11 cellular contexts compared by ENCODE assay signal in the genomic region with DNA sequence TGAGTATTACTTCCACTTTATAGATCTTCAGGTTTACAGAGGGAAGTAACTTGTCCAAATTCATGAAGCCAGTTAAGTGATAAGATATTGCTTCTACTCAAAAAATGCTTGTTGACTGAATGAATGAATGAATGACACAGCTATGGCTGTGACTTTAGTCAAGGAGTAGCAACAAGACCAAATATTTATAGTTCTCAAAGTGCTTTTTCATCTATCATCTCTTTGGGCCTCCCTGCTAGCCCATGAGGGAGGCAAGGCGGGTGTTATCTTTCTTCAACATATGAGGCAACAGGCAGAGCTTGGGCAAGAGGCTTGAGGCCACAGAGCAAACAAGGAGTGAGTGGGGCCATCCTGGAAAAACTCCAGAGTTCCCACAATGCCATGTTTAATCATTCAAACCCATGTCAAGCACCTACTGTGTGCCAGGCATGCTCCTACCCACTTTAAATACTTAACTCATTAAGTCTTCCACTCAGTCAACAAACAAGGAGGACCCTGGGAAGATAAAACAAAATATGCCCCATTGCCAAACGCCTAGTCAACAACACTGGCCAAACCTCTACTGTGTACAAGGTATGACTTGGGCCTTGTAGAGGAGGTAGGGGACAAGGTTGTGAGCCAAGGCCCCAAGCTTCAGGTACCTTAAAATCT. TPM values are rescaled to one million over a fixed set of nuclear protein-coding genes. Genes with fewer than 3 reads are reported as not detected.
A peak's percentile ranks its signal among the peaks of the same experiment; 100 is the strongest.
DNase-seq lines count a peak whose midpoint lies in the region; ATAC-seq and TF ChIP-seq lines count a peak whose summit lies in the region.
"Had no signal": no experiment of that assay in that cellular context is flagged by ENCODE, and none has a peak within 500 bp of the region (broad histone marks: within the 10 kb centered on the region; RNA-seq: fewer than 3 reads in every experiment).

No MANE protein-coding gene starts in this region.

- peaks cover 58% of the 10 kb centered on the region for H3K4me1 Mint-ChIP-seq in activated naive CD4-positive, alpha-beta T cell treated with anti-CD3 and anti-CD28 coated beads, Interleukin-2, amount 10 ng/mL, durations not matched to agents 7 days and 5 days
- peaks cover 69% of the 10 kb centered on the region for H3K4me1 Mint-ChIP-seq in activated CD4-positive, alpha-beta memory T cell treated with anti-CD3 and anti-CD28 coated beads, Interleukin-2, amount 10 ng/mL, durations not matched to agents 7 days and 5 days

- POLR2A ChIA-PET in activated CD4-positive, alpha-beta memory T cell treated with anti-CD3 and anti-CD28 coated beads, Interleukin-2, amount 10 ng/mL, durations not matched to agents 7 days and 5 days (lab: Charles Lee): interaction anchor here (0.8 to 3.7 kb wide), 5 partner anchors 12 to 45 kb away, joined by 3 to 17 read pairs (median 5); a partner anchor contains a TSS

- no peak for TF ChIP-seq CTCF in tibial nerve (IDR thresholded peaks at IDR 0.05)

- no peak for ATAC-seq in HG02571 (IDR thresholded peaks at IDR 0.05; ENCODE audit: unreplicated experiment)

- no peak for DNase-seq in activated naive CD4-positive, alpha-beta T cell treated with anti-CD3 and anti-CD28 coated beads, Interleukin-2, amount 10 ng/mL, durations not matched to agents 7 days and 5 days
- no peak for DNase-seq in activated naive CD4-positive, alpha-beta T cell treated with Interleukin-2 at 50 U/mL for 16 hours
- DNase-seq in activated CD4-positive, alpha-beta memory T cell treated with anti-CD3 and anti-CD28 coated beads, Interleukin-2, amount 10 ng/mL, durations not matched to agents 7 days and 5 days: no peak
- DNase-seq in tibial nerve (ENCODE audit: low spot score in 2 of 2) (no peak), NCI-H2196 (lab: John Stamatoyannopoulos, UW; ENCODE audit: unreplicated experiment) (no peak), DMS53 (lab: John Stamatoyannopoulos, UW) (no peak)
- DNase-seq: anterior cingulate cortex, GOT3, NCI-H2171 treated with DMSO at 0.1 percent for 48 hours had no signal

- peaks cover 4 to 85% (median 64%) of the 10 kb centered on the region in 4 donors for H3K4me1 ChIP-seq in tibial nerve

- H3K9me3 Mint-ChIP-seq in activated naive CD4-positive, alpha-beta T cell treated with anti-CD3 and anti-CD28 coated beads, Interleukin-2, amount 10 ng/mL, durations not matched to agents 7 days and 5 days: no peaks in the 10 kb centered on the region
- H3K9me3 Mint-ChIP-seq in activated CD4-positive, alpha-beta memory T cell treated with anti-CD3 and anti-CD28 coated beads, Interleukin-2, amount 10 ng/mL, durations not matched to agents 7 days and 5 days: no peaks in the 10 kb centered on the region

- peak overlapping the region; percentile 76 for H3K27ac ChIP-seq in layer of hippocampus (ENCODE audit: low read depth, low read length)
- peak overlapping the region; percentile 22 to 100 (median 66) for H3K27ac ChIP-seq in tibial nerve

- no peak overlapping the region for H3K4me3 Mint-ChIP-seq in activated naive CD4-positive, alpha-beta T cell treated with anti-CD3 and anti-CD28 coated beads, Interleukin-2, amount 10 ng/mL, durations not matched to agents 7 days and 5 days
- H3K4me3 Mint-ChIP-seq in activated CD4-positive, alpha-beta memory T cell treated with anti-CD3 and anti-CD28 coated beads, Interleukin-2, amount 10 ng/mL, durations not matched to agents 7 days and 5 days: no peak overlapping the region

- WGBS in tibial nerve, 2 donors: 88 to 96% methylated on average over 2 of the region's 2 CpGs

- CTCF ChIA-PET in activated naive CD4-positive, alpha-beta T cell treated with anti-CD3 and anti-CD28 coated beads, Interleukin-2, amount 10 ng/mL, durations not matched to agents 7 days and 5 days (lab: Charles Lee): interaction anchor here (1.0 to 1.5 kb wide), 2 partner anchors 11 to 17 kb away, joined by 3 to 4 read pairs; no protein-coding TSS in a partner anchor
- CTCF ChIA-PET in activated CD4-positive, alpha-beta memory T cell treated with anti-CD3 and anti-CD28 coated beads, Interleukin-2, amount 10 ng/mL, durations not matched to agents 7 days and 5 days (lab: Charles Lee): interaction anchor here (0.6 to 3.9 kb wide), 7 partner anchors 9 to 144 kb away, joined by 3 to 17 read pairs (median 4); no protein-coding TSS in a partner anchor

- H3K27me3 Mint-ChIP-seq in activated naive CD4-positive, alpha-beta T cell treated with anti-CD3 and anti-CD28 coated beads, Interleukin-2, amount 10 ng/mL, durations not matched to agents 7 days and 5 days: no peaks in the 10 kb centered on the region
- no peaks in the 10 kb centered on the region for H3K27me3 Mint-ChIP-seq in activated CD4-positive, alpha-beta memory T cell treated with anti-CD3 and anti-CD28 coated beads, Interleukin-2, amount 10 ng/mL, durations not matched to agents 7 days and 5 days

- H3K9me3 ChIP-seq in tibial nerve: no peaks in the 10 kb centered on the region

- H3K27me3 ChIP-seq in layer of hippocampus (ENCODE audit: control insufficient read depth, insufficient read depth, low read length): no peaks in the 10 kb centered on the region
- no peaks in the 10 kb centered on the region for H3K27me3 ChIP-seq in tibial nerve

- peaks cover 60% of the 10 kb centered on the region for H3K36me3 Mint-ChIP-seq in activated naive CD4-positive, alpha-beta T cell treated with anti-CD3 and anti-CD28 coated beads, Interleukin-2, amount 10 ng/mL, durations not matched to agents 7 days and 5 days
- H3K36me3 Mint-ChIP-seq in activated CD4-positive, alpha-beta memory T cell treated with anti-CD3 and anti-CD28 coated beads, Interleukin-2, amount 10 ng/mL, durations not matched to agents 7 days and 5 days (ENCODE audit: low read depth): peaks cover 69% of the 10 kb centered on the region

- peaks cover 0 to 47% (median 0%) of the 10 kb centered on the region in 3 donors for H3K36me3 ChIP-seq in tibial nerve

- H3K4me3 ChIP-seq in tibial nerve: no peak overlapping the region

- TF ChIP-seq EP300 in tibial nerve (IDR thresholded peaks at IDR 0.05): no peak

- TF ChIP-seq POLR2A in tibial nerve (IDR thresholded peaks at IDR 0.05): no peak

- peak overlapping the region; percentile 4 for H3K27ac Mint-ChIP-seq in activated naive CD4-positive, alpha-beta T cell treated with anti-CD3 and anti-CD28 coated beads, Interleukin-2, amount 10 ng/mL, durations not matched to agents 7 days and 5 days
- H3K27ac Mint-ChIP-seq in activated CD4-positive, alpha-beta memory T cell treated with anti-CD3 and anti-CD28 coated beads, Interleukin-2, amount 10 ng/mL, durations not matched to agents 7 days and 5 days: peak overlapping the region; percentile 60

RNA-seq across cellular contexts. Expression of a gene that starts 15.9 kb away (rescaled TPM):
- total RNA-seq in activated CD4-positive, alpha-beta memory T cell treated with anti-CD3 and anti-CD28 coated beads, Interleukin-2, amount 10 ng/mL, durations not matched to agents 7 days and 5 days: 10 to 100 TPM; 67.7 to 72.5 TPM
- total RNA-seq in tibial nerve: 100 to 1,000 TPM; 105 to 138 (median 119) TPM

RNA-seq across cellular contexts. Expression of a gene that starts 32.4 kb away (rescaled TPM):
- 100 to 1,000 TPM; 137 to 138 TPM for total RNA-seq in activated CD4-positive, alpha-beta memory T cell treated with anti-CD3 and anti-CD28 coated beads, Interleukin-2, amount 10 ng/mL, durations not matched to agents 7 days and 5 days
- total RNA-seq in tibial nerve: 1 to 10 TPM in 1 of 4 donors, under 1 TPM in 3; 0.21 to 2.7 (median 0.40) TPM

Comparison
In these comparisons a context has a peak if more than half of its experiments do, and no peak if none do; other contexts are left out.
1. RNA of a gene that starts 32.4 kb away (total RNA-seq): 137 to 138 TPM in activated CD4-positive, alpha-beta memory T cell treated with anti-CD3 and anti-CD28 coated beads, Interleukin-2, amount 10 ng/mL, durations not matched to agents 7 days and 5 days; 0.21 to 2.7 TPM in tibial nerve; every median in the first group is over 10 times any median in the second.